Comparison of ENCODE assay signal across 30 cellular contexts in genomic region chr1:204549313-204549712, GRCh38.
"Had no signal": no experiment of that assay in that cellular context is flagged by ENCODE, and none has a peak within 500 bp of the region (broad histone marks: within the 10 kb centered on the region; RNA-seq: fewer than 3 reads in every experiment).

No MANE protein-coding gene starts in this region.

- FAIRE-seq: frontal cortex, urothelium cell line had no signal

- H3K9me3 Mint-ChIP-seq: activated CD4-positive, alpha-beta memory T cell treated with anti-CD3 and anti-CD28 coated beads for 36 hours; activated CD4-positive, alpha-beta T cell treated with anti-CD3 and anti-CD28 coated beads, Interleukin-2, amount 10 ng/mL, durations not matched to agents 24 days and 14 days; activated T-helper 1 cell treated with anti-CD3 and anti-CD28 coated beads, Interleukin-12 subunit alpha, Interleukin-12 subunit beta, Interleukin-2, Interleukin-4 antibody, amounts not matched to agents 30 ng/mL and 10 ng/mL and 1 ng/mL, durations not matched to agents 14 hours and 24 hours and 36 hours; mesothelial cell of epicardium; naive B cell; neural progenitor cell had no signal

- H3K4me1 ChIP-seq: body of pancreas, colonic mucosa, neural progenitor cell, parathyroid adenoma, psoas muscle had no signal

- H3K4me1 Mint-ChIP-seq: neural progenitor cell had no signal

- H3K4me3 ChIP-seq: adrenal gland, body of pancreas, cardiac muscle cell, colonic mucosa, left ventricle myocardium inferior, neural progenitor cell, psoas muscle had no signal

- H3K27me3 ChIP-seq: adrenal gland, body of pancreas, cardiac muscle cell, colonic mucosa, neural progenitor cell had no signal

- H3K9me3 ChIP-seq: adrenal gland, body of pancreas, colonic mucosa, left ventricle myocardium inferior, psoas muscle had no signal

- H3K27me3 Mint-ChIP-seq: activated CD4-positive, alpha-beta memory T cell treated with anti-CD3 and anti-CD28 coated beads for 36 hours; activated CD4-positive, alpha-beta T cell treated with anti-CD3 and anti-CD28 coated beads, Interleukin-2, amount 10 ng/mL, durations not matched to agents 24 days and 14 days; naive B cell had no signal

- H3K27ac Mint-ChIP-seq: activated CD4-positive, alpha-beta memory T cell treated with anti-CD3 and anti-CD28 coated beads for 36 hours; activated T-helper 1 cell treated with anti-CD3 and anti-CD28 coated beads, Interleukin-12 subunit alpha, Interleukin-12 subunit beta, Interleukin-2, Interleukin-4 antibody, amounts not matched to agents 30 ng/mL and 10 ng/mL and 1 ng/mL, durations not matched to agents 14 hours and 24 hours and 36 hours; mesothelial cell of epicardium; neural progenitor cell had no signal

- H3K4me3 Mint-ChIP-seq: activated CD4-positive, alpha-beta memory T cell treated with anti-CD3 and anti-CD28 coated beads for 36 hours; activated CD4-positive, alpha-beta T cell treated with anti-CD3 and anti-CD28 coated beads, Interleukin-2, amount 10 ng/mL, durations not matched to agents 24 days and 14 days; activated T-helper 1 cell treated with anti-CD3 and anti-CD28 coated beads, Interleukin-12 subunit alpha, Interleukin-12 subunit beta, Interleukin-2, Interleukin-4 antibody, amounts not matched to agents 30 ng/mL and 10 ng/mL and 1 ng/mL, durations not matched to agents 14 hours and 24 hours and 36 hours; mesothelial cell of epicardium; naive B cell; neural progenitor cell had no signal

- DNase-seq: activated CD4-positive, alpha-beta memory T cell treated with anti-CD3 and anti-CD28 coated beads for 36 hours; activated CD4-positive, alpha-beta T cell treated with anti-CD3 and anti-CD28 coated beads, Interleukin-2, amount 10 ng/mL, durations not matched to agents 24 days and 14 days; activated CD4-positive, CD25-positive, alpha-beta regulatory T cell treated with anti-CD3 and anti-CD28 coated beads, Interleukin-2, amount 50 U/mL, for 72 hours; activated CD8-positive, alpha-beta memory T cell treated with anti-CD3 and anti-CD28 coated beads, Interleukin-2, amount 50 U/mL, for 4 hours; activated effector memory CD4-positive, alpha-beta T cell treated with anti-CD3 and anti-CD28 coated beads, Interleukin-2, amount 50 U/mL, for 16 hours; activated naive CD4-positive, alpha-beta T cell treated with anti-CD3 and anti-CD28 coated beads, Interleukin-2, amount 50 U/mL, for 16 hours; activated T-cell treated with anti-CD3 and anti-CD28 coated beads, Interleukin-2, amount 50 U/mL, for 1 hour; adrenal gland; aorta; body of pancreas; cerebellar nuclear complex; colonic mucosa; effector CD8-positive, alpha-beta T cell; kidney glomerular epithelial cell; left ventricle myocardium inferior; naive B cell; occipital lobe; psoas muscle; stimulated activated CD4-positive, alpha-beta T cell treated with anti-CD3 and anti-CD28 coated beads, Interleukin-15, amount 100 ng/mL, for 24 hours; stimulated activated CD4-positive, alpha-beta T cell treated with anti-CD3 and anti-CD28 coated beads, Interleukin-2, amount 100 ng/mL, for 24 hours; stimulated activated naive CD4-positive, alpha-beta T cell treated with Interleukin-2 at 50 U/mL for 16 hours; T-helper 2 cell; trophoblast cell had no signal

- H3K9ac ChIP-seq: neural progenitor cell, parathyroid adenoma had no signal

- ATAC-seq: body of pancreas, psoas muscle had no signal

- H2AFZ ChIP-seq: neural progenitor cell, parathyroid adenoma had no signal

- H3K27ac ChIP-seq: adrenal gland, body of pancreas, cardiac muscle cell, colonic mucosa, left ventricle myocardium inferior, neural progenitor cell, parathyroid adenoma, psoas muscle had no signal

- H3K4me2 ChIP-seq: neural progenitor cell had no signal

- H3K79me2 ChIP-seq: parathyroid adenoma had no signal
